Comparison of ENCODE assay signal across 16 cellular contexts in the genomic region with DNA sequence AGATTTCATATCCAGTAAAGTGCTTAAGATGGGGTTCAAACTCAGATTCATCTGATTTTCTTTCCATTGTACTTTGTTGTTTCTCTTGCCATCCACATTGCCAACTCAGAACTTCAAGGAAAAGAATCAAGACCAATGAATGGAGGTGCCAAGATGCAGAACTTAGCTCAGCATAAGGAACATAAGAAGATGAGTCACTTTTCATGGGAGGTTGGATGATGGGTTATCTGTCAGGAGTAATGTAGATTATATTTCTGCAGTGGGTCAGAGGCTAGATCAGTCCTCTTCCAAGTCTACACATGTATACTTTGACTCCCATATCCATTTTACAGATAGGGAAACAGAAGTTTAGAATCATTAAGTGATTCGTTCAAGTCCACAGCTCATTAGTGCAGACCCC.
"Had no signal": no experiment of that assay in that cellular context is flagged by ENCODE, and none has a peak within 500 bp of the region (broad histone marks: within the 10 kb centered on the region; RNA-seq: fewer than 3 reads in every experiment).

No MANE protein-coding gene starts in this region.

- H3K9me3 Mint-ChIP-seq: activated naive CD4-positive, alpha-beta T cell treated with anti-CD3 and anti-CD28 coated beads, Interleukin-2, amount 50 U/mL, for 24 hours; stimulated activated naive CD8-positive, alpha-beta T cell treated with anti-CD3 and anti-CD28 coated beads, Interleukin-15, Interleukin-2, amounts not matched to agents 100 ng/mL and 50 ng/mL, for 24 hours had no signal

- H3K4me3 Mint-ChIP-seq: activated naive CD4-positive, alpha-beta T cell treated with anti-CD3 and anti-CD28 coated beads, Interleukin-2, amount 50 U/mL, for 24 hours; neural crest cell; stimulated activated naive CD8-positive, alpha-beta T cell treated with anti-CD3 and anti-CD28 coated beads, Interleukin-15, Interleukin-2, amounts not matched to agents 100 ng/mL and 50 ng/mL, for 24 hours; type B pancreatic cell had no signal

- H3K27ac ChIP-seq: epithelial cell of prostate, prostate gland, right atrium auricular region had no signal

- H3K36me3 Mint-ChIP-seq: activated naive CD4-positive, alpha-beta T cell treated with anti-CD3 and anti-CD28 coated beads, Interleukin-2, amount 50 U/mL, for 24 hours had no signal

- H3K27me3 ChIP-seq: right atrium auricular region had no signal

- H3K36me3 ChIP-seq: prostate gland, right atrium auricular region had no signal

- DNase-seq: activated gamma-delta T cell, foreskin melanocyte, glutamatergic neuron, hypothalamus, T-helper 1 cell, T-helper 9 cell had no signal

- H3K27me3 Mint-ChIP-seq: activated naive CD4-positive, alpha-beta T cell treated with anti-CD3 and anti-CD28 coated beads, Interleukin-2, amount 50 U/mL, for 24 hours; stimulated activated naive CD8-positive, alpha-beta T cell treated with anti-CD3 and anti-CD28 coated beads, Interleukin-15, Interleukin-2, amounts not matched to agents 100 ng/mL and 50 ng/mL, for 24 hours; type B pancreatic cell had no signal

- H3K27ac Mint-ChIP-seq: activated naive CD4-positive, alpha-beta T cell treated with anti-CD3 and anti-CD28 coated beads, Interleukin-2, amount 50 U/mL, for 24 hours; stimulated activated naive CD8-positive, alpha-beta T cell treated with anti-CD3 and anti-CD28 coated beads, Interleukin-15, Interleukin-2, amounts not matched to agents 100 ng/mL and 50 ng/mL, for 24 hours; type B pancreatic cell had no signal

- FAIRE-seq: keratinocyte had no signal

- H3K4me3 ChIP-seq: lung, prostate gland, right atrium auricular region had no signal

- ATAC-seq: left lobe of liver had no signal

- H3K9me3 ChIP-seq: prostate gland, right atrium auricular region had no signal

- H3K4me1 ChIP-seq: prostate gland had no signal
